Comparison of ENCODE assay signal across 8 cellular contexts in genomic region chr17:80992948-80993624, GRCh38. TPM values are rescaled to one million over a fixed set of nuclear protein-coding genes. Genes with fewer than 3 reads are reported as not detected.
DNase-seq lines count a peak whose midpoint lies in the region; ATAC-seq and TF ChIP-seq lines count a peak whose summit lies in the region.

No MANE protein-coding gene starts in this region.

- intact Hi-C loops in left colon (cut with DNase I, micrococcal nuclease), result loop anchor here in 1 of 2 donors (5.0 kb wide), 1 partner anchor 104 kb away; no protein-coding TSS in a partner anchor

- no peaks in the 10 kb centered on the region for H3K9me3 ChIP-seq in tibial nerve

- ATAC-seq in activated naive CD4-positive, alpha-beta T cell treated with anti-CD3 and anti-CD28 coated beads, Interleukin-2, amount 50 U/mL, for 72 hours, result no peak
- peak; percentile 34 for ATAC-seq in left colon

- H3K4me3 Mint-ChIP-seq in activated naive CD4-positive, alpha-beta T cell treated with anti-CD3 and anti-CD28 coated beads, Interleukin-2, amount 50 U/mL, for 24 hours, result peak overlapping the region; percentile 87

- peaks cover 2 to 49% (median 21%) of the 10 kb centered on the region in 3 donors for H3K36me3 ChIP-seq in tibial nerve

- no peak for TF ChIP-seq EP300 in tibial nerve (IDR thresholded peaks at IDR 0.05)

- no peak for TF ChIP-seq CTCF in tibial nerve (IDR thresholded peaks at IDR 0.05)

- DNase-seq in activated naive CD4-positive, alpha-beta T cell treated with Interleukin-2 at 50 U/mL for 16 hours, result no peak
- DNase-seq in activated naive CD4-positive, alpha-beta T cell treated with anti-CD3 and anti-CD28 coated beads, Interleukin-2, amount 50 U/mL, for 72 hours (ENCODE audit: low spot score in 2 of 2), result peak in 1 of 2 donors; percentile 2
- DNase-seq in left colon (no peak), tibial nerve (ENCODE audit: low spot score in 2 of 2) (no peak), NCI-H2227 (lab: John Stamatoyannopoulos, UW; ENCODE audit: unreplicated experiment) (no peak), dermis blood vessel endothelial cell (no peak)
- DNase-seq in activated CD4-positive, CD25-positive, alpha-beta regulatory T cell treated with anti-CD3 and anti-CD28 coated beads, Interleukin-2, amount 50 U/mL, for 72 hours, result no peak

- H3K27me3 Mint-ChIP-seq in activated naive CD4-positive, alpha-beta T cell treated with anti-CD3 and anti-CD28 coated beads, Interleukin-2, amount 50 U/mL, for 24 hours, result no peaks in the 10 kb centered on the region

- peak overlapping the region in 3 of 4 donors; percentile 78 to 93 (median 90) for H3K4me3 ChIP-seq in tibial nerve

- peaks cover 0 to 43% (median 27%) of the 10 kb centered on the region in 4 donors for H3K4me1 ChIP-seq in tibial nerve

- no peaks in the 10 kb centered on the region for H3K9me3 Mint-ChIP-seq in activated naive CD4-positive, alpha-beta T cell treated with anti-CD3 and anti-CD28 coated beads, Interleukin-2, amount 50 U/mL, for 24 hours
- H3K9me3 Mint-ChIP-seq in activated naive CD4-positive, alpha-beta T cell treated with anti-CD3 and anti-CD28 coated beads, Interleukin-2, amount 50 U/mL, for 72 hours, result no peaks in the 10 kb centered on the region

- TF ChIP-seq POLR2A in tibial nerve (IDR thresholded peaks at IDR 0.05), result no peak

- no peaks in the 10 kb centered on the region for H3K27me3 ChIP-seq in tibial nerve

- peak overlapping the region; percentile 97 for H3K27ac Mint-ChIP-seq in activated naive CD4-positive, alpha-beta T cell treated with anti-CD3 and anti-CD28 coated beads, Interleukin-2, amount 50 U/mL, for 24 hours
- H3K27ac Mint-ChIP-seq in activated naive CD4-positive, alpha-beta T cell treated with anti-CD3 and anti-CD28 coated beads, Interleukin-2, amount 50 U/mL, for 72 hours, result peak overlapping the region; percentile 60 to 86

- no peaks in the 10 kb centered on the region for H3K36me3 Mint-ChIP-seq in activated naive CD4-positive, alpha-beta T cell treated with anti-CD3 and anti-CD28 coated beads, Interleukin-2, amount 50 U/mL, for 24 hours
- H3K36me3 Mint-ChIP-seq in activated naive CD4-positive, alpha-beta T cell treated with anti-CD3 and anti-CD28 coated beads, Interleukin-2, amount 50 U/mL, for 72 hours, result no peaks in the 10 kb centered on the region

- peak overlapping the region in 1 of 4 donors; percentile 90 for H3K27ac ChIP-seq in tibial nerve

- peaks cover 27% of the 10 kb centered on the region for H3K4me1 Mint-ChIP-seq in activated naive CD4-positive, alpha-beta T cell treated with anti-CD3 and anti-CD28 coated beads, Interleukin-2, amount 50 U/mL, for 24 hours

- WGBS in tibial nerve, 2 donors, result 30 to 38% methylated on average over 17 of the region's 18 CpGs

RNA-seq across cellular contexts. Expression of gene CHMP6, which starts 1.4 kb away (rescaled TPM):
- 10 to 100 TPM in 1 of 2 donors, 1 to 10 TPM in 1; 9.7 to 18.5 TPM for total RNA-seq in activated naive CD4-positive, alpha-beta T cell treated with anti-CD3 and anti-CD28 coated beads, Interleukin-2, amount 50 U/mL, for 72 hours
- total RNA-seq in left colon (10 to 100 TPM; 37.2 to 39.5 TPM), tibial nerve (10 to 100 TPM; 30.6 to 46.3 (median 40.2) TPM), dermis blood vessel endothelial cell (19.2 and 28.6 TPM in 2 replicates)

RNA-seq across cellular contexts. Expression of gene BAIAP2, which starts 41.9 kb away (rescaled TPM):
- 10 to 100 TPM in 1 of 2 donors, 1 to 10 TPM in 1; 6.2 to 13.2 TPM for total RNA-seq in activated naive CD4-positive, alpha-beta T cell treated with anti-CD3 and anti-CD28 coated beads, Interleukin-2, amount 50 U/mL, for 72 hours
- total RNA-seq in left colon (10 to 100 TPM; 20.8 to 22.7 TPM), tibial nerve (10 to 100 TPM; 49.5 to 81.2 (median 66.9) TPM), dermis blood vessel endothelial cell (27.7 and 53.9 TPM in 2 replicates)
